8 cellular contexts compared by ENCODE assay signal in the genomic region with DNA sequence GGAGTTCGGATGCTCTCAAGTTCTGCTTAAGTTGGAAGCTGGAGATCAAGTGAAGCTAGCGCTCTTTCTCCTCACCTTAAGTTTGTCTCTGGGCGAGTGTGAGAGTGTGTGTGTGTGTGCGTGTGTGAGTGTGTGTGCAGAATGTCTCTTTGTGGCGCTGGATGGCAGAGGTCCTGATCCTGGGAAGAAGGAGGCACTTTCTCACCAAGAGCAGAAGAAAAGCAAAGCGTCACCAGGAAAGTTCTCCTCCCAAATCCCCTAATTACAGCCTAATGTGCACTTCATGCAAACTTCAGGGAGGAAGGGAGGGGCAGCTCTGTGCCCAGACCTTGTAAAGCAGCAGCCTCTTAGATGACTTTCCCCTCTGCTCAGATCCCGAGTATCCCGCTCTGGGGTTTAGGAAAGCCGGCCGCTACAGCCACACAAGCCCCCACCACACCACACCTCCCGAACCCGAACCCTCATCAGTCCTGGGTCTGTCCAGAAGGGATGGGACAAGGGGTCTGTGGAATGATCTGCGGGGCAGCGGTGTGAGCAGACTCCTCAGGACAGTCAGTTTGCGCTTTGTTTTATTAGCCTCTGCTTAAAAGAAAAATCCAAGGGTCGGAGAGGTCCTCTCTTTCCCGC. TPM values are rescaled to one million over a fixed set of nuclear protein-coding genes. Genes with fewer than 3 reads are reported as not detected.
DNase-seq lines count a peak whose midpoint lies in the region; TF ChIP-seq lines count a peak whose summit lies in the region.

A gene (minus strand): TSS at position 51 of the 627 bp plus-strand sequence. CDS start 47,332 bp downstream, outside the sequence.

- H3K4me1 Mint-ChIP-seq in glutamatergic neuron (ENCODE audit: low read depth, unreplicated experiment), result peaks cover 45% of the 10 kb centered on the region

- H3K9me3 Mint-ChIP-seq in glutamatergic neuron (ENCODE audit: unreplicated experiment), result peaks cover 9% of the 10 kb centered on the region

- peak within 1 kb of the TSS; percentile 70 for H3K4me3 ChIP-seq in WI38 (ENCODE audit: low read depth, low read length)

- peaks cover 5% of the 10 kb centered on the region for H3K27me3 Mint-ChIP-seq in glutamatergic neuron (ENCODE audit: unreplicated experiment)

- peak within 1 kb of the TSS; percentile 95 for H3K4me3 Mint-ChIP-seq in glutamatergic neuron (ENCODE audit: unreplicated experiment)

- TF ChIP-seq CTCF in WI38 (IDR thresholded peaks at IDR 0.05; ENCODE audit: low read depth, low read length) (no peak), glutamatergic neuron (IDR thresholded peaks at IDR 0.05; ENCODE audit: partially characterized antibody, unreplicated experiment) (no peak)

- H3K27ac Mint-ChIP-seq in glutamatergic neuron (ENCODE audit: unreplicated experiment), result peak within 1 kb of the TSS; percentile 87

- no peaks in the 10 kb centered on the region for H3K36me3 Mint-ChIP-seq in glutamatergic neuron (ENCODE audit: unreplicated experiment)

- DNase-seq in ELR (ENCODE audit: low read depth) (peak; percentile 6), glutamatergic neuron (no peak), retina (peak; percentile 70), NCI-H1436 (lab: John Stamatoyannopoulos, UW) (no peak), HPDE6-E6E7 (ENCODE audit: extremely low spot score) (no peak), inferior parietal cortex (ENCODE audit: extremely low spot score) (no peak)
- DNase-seq in stimulated activated naive CD4-positive, alpha-beta T cell (lab: John Stamatoyannopoulos, UW), result no peak

RNA-seq across cellular contexts. Expression of the gene that starts here (rescaled TPM):
- total RNA-seq in glutamatergic neuron (ENCODE audit: unreplicated experiment), result 2.9 TPM

Comparison
In these comparisons a context has a peak if more than half of its experiments do, and no peak if none do; other contexts are left out.
1. DNase-seq: peak in ELR (single experiment) and retina (single experiment); none in glutamatergic neuron (single experiment), NCI-H1436 (single experiment), HPDE6-E6E7 (single experiment), inferior parietal cortex (single experiment) and stimulated activated naive CD4-positive, alpha-beta T cell (0 of 6).